ENCODE assay signal across 11 cellular contexts in the genomic region with DNA sequence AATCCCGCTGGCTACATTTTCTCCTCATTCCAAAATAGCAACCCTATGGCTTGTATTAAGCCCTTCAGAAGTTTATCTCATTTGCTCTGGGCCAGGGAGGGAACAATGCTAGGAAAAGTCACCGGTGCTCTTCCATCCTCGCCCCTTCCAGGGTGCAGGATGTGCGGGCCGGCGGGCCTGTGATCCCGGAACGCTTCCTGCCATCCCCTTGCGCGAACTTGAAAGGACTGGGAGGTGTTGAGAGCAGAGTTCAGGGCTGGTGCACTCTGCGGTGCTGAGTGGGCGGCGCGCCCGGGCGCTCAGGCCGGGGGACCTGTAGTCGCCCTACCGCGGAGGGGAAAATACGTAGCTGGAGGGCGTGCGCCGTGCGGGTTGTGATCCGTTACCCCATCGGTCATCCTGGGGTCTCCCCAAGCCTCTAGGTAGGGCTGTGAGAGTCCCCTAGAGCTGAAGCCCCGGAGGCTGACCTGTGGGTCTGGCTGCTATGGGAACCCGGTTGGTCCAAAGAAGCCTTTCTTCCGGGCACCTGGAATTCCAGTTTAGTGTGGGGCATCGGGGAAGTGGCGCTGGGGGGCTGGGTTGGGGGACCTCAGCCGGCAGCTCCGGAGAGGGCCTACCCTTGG. TPM values are rescaled to one million over a fixed set of nuclear protein-coding genes. Genes with fewer than 3 reads are reported as not detected.
A peak's percentile ranks its signal among the peaks of the same experiment; 100 is the strongest.
DNase-seq lines count a peak whose midpoint lies in the region; ATAC-seq and TF ChIP-seq lines count a peak whose summit lies in the region.
"Had no signal": no experiment of that assay in that cellular context is flagged by ENCODE, and none has a peak within 500 bp of the region (broad histone marks: within the 10 kb centered on the region; RNA-seq: fewer than 3 reads in every experiment).

No MANE protein-coding gene starts in this region.

- peaks cover 42% of the 10 kb centered on the region for H3K4me1 Mint-ChIP-seq in activated naive CD8-positive, alpha-beta T cell (ENCODE audit: low read depth)
- peaks cover 35% of the 10 kb centered on the region for H3K4me1 Mint-ChIP-seq in activated naive CD8-positive, alpha-beta T cell treated with anti-CD3 and anti-CD28 coated beads, Interleukin-2, amount 50 U/mL, for 24 hours
- peaks cover 21% of the 10 kb centered on the region for H3K4me1 Mint-ChIP-seq in mesothelial cell of epicardium

- DNase-seq in activated naive CD8-positive, alpha-beta T cell treated with anti-CD3 and anti-CD28 coated beads, Interleukin-2, amount 50 U/mL, for 24 hours = no peak
- peak; percentile 59 for DNase-seq in coronary artery (ENCODE audit: low spot score)
- DNase-seq in mesothelial cell of epicardium (ENCODE audit: low spot score in 2 of 2, unreplicated experiment in 2 of 2) = no peak
- DNase-seq in upper lobe of left lung = peak in 1 of 2 donors; percentile 86
- DNase-seq in OCI-M1 (lab: John Stamatoyannopoulos, UW) = no peak
- DNase-seq in NCI-H774 (lab: John Stamatoyannopoulos, UW) = no peak
- DNase-seq in NCI-H82 treated with DMSO at 0.1 percent for 48 hours (lab: John Stamatoyannopoulos, UW; ENCODE audit: unreplicated experiment) = no peak
- DNase-seq: aorta, SIG-M5 had no signal

- H3K27me3 Mint-ChIP-seq in activated naive CD8-positive, alpha-beta T cell = peaks cover 47% of the 10 kb centered on the region
- H3K27me3 Mint-ChIP-seq in activated naive CD8-positive, alpha-beta T cell treated with anti-CD3 and anti-CD28 coated beads, Interleukin-2, amount 50 U/mL, for 24 hours = peaks cover 85% of the 10 kb centered on the region
- peaks cover 60% of the 10 kb centered on the region for H3K27me3 Mint-ChIP-seq in mesothelial cell of epicardium (ENCODE audit: low read depth)

- 1 to 6% methylated on average over 15 to 31 of the region's 34 CpGs for WGBS in upper lobe of left lung, 2 donors

- ATAC-seq in activated naive CD8-positive, alpha-beta T cell treated with anti-CD3 and anti-CD28 coated beads, Interleukin-2, amount 50 U/mL, for 24 hours = no peak
- peak; percentile 3 to 39 for ATAC-seq in upper lobe of left lung (ENCODE audit: low FRiP score in 2 of 2)

- no peaks in the 10 kb centered on the region for H3K9me3 Mint-ChIP-seq in activated naive CD8-positive, alpha-beta T cell (ENCODE audit: low read depth)
- H3K9me3 Mint-ChIP-seq in activated naive CD8-positive, alpha-beta T cell treated with anti-CD3 and anti-CD28 coated beads, Interleukin-2, amount 50 U/mL, for 24 hours = no peaks in the 10 kb centered on the region
- H3K9me3 Mint-ChIP-seq in mesothelial cell of epicardium = no peaks in the 10 kb centered on the region

- H3K27ac Mint-ChIP-seq in activated naive CD8-positive, alpha-beta T cell = no peak overlapping the region
- H3K27ac Mint-ChIP-seq in activated naive CD8-positive, alpha-beta T cell treated with anti-CD3 and anti-CD28 coated beads, Interleukin-2, amount 50 U/mL, for 24 hours = no peak overlapping the region
- H3K27ac Mint-ChIP-seq in mesothelial cell of epicardium = no peak overlapping the region

- no peak for TF ChIP-seq POLR2A in upper lobe of left lung (IDR thresholded peaks at IDR 0.05)

- H3K36me3 Mint-ChIP-seq in activated naive CD8-positive, alpha-beta T cell = no peaks in the 10 kb centered on the region
- H3K36me3 Mint-ChIP-seq in activated naive CD8-positive, alpha-beta T cell treated with anti-CD3 and anti-CD28 coated beads, Interleukin-2, amount 50 U/mL, for 24 hours (ENCODE audit: low read depth) = peaks cover 2% of the 10 kb centered on the region
- H3K36me3 Mint-ChIP-seq in mesothelial cell of epicardium = no peaks in the 10 kb centered on the region

- peaks cover 0 to 81% (median 40%) of the 10 kb centered on the region in 4 donors for H3K27me3 ChIP-seq in upper lobe of left lung

- peaks cover 31 to 51% (median 39%) of the 10 kb centered on the region in 4 donors for H3K4me1 ChIP-seq in upper lobe of left lung

- H3K27ac ChIP-seq in coronary artery = peak overlapping the region in 1 of 2 donors; percentile 13
- peak overlapping the region in 2 of 4 donors; percentile 53 to 65 for H3K27ac ChIP-seq in upper lobe of left lung

- TF ChIP-seq CTCF in coronary artery (IDR thresholded peaks at IDR 0.05) = no peak
- no peak for TF ChIP-seq CTCF in mesothelial cell of epicardium (IDR thresholded peaks at IDR 0.05; ENCODE audit: unreplicated experiment)
- TF ChIP-seq CTCF in upper lobe of left lung (IDR thresholded peaks at IDR 0.05) = no peak

- no peaks in the 10 kb centered on the region for H3K9me3 ChIP-seq in upper lobe of left lung

- no peak for TF ChIP-seq EP300 in upper lobe of left lung (IDR thresholded peaks at IDR 0.05)

- no peaks in the 10 kb centered on the region for H3K36me3 ChIP-seq in upper lobe of left lung

- H3K4me3 ChIP-seq in coronary artery = peak overlapping the region; percentile 69
- peak overlapping the region in 3 of 4 donors; percentile 43 to 57 (median 49) for H3K4me3 ChIP-seq in upper lobe of left lung

- peak overlapping the region; percentile 21 for H3K4me3 Mint-ChIP-seq in activated naive CD8-positive, alpha-beta T cell
- no peak overlapping the region for H3K4me3 Mint-ChIP-seq in activated naive CD8-positive, alpha-beta T cell treated with anti-CD3 and anti-CD28 coated beads, Interleukin-2, amount 50 U/mL, for 24 hours
- H3K4me3 Mint-ChIP-seq in mesothelial cell of epicardium = peak overlapping the region; percentile 55

RNA-seq across cellular contexts. Expression of a gene that starts 13.1 kb away (rescaled TPM):
- total RNA-seq in mesothelial cell of epicardium (0.25 to 1.2 TPM (median 0.38 TPM) in 3 replicates), upper lobe of left lung (1 to 10 TPM in 4 of 6 donors, under 1 TPM in 2; under 0.01 to 7.8 (median 2.1) TPM)
- total RNA-seq: mononuclear cell had no signal
